ENCODE assay signal across 8 cellular contexts in genomic region chr22:20436309-20437252, GRCh38. TPM values are rescaled to one million over a fixed set of nuclear protein-coding genes. Genes with fewer than 3 reads are reported as not detected.
DNase-seq lines count a peak whose midpoint lies in the region; ATAC-seq and TF ChIP-seq lines count a peak whose summit lies in the region.

No MANE protein-coding gene starts in this region.

- peak overlapping the region; percentile 18 for H3K27ac ChIP-seq in RWPE2 (ENCODE audit: poor library complexity, severe bottlenecking)

- peaks cover 4% of the 10 kb centered on the region for H3K36me3 Mint-ChIP-seq in nephron progenitor cell (ENCODE audit: low read depth)

- no peaks in the 10 kb centered on the region for H3K4me1 ChIP-seq in RWPE2 (ENCODE audit: insufficient read depth, poor library complexity, severe bottlenecking)

- H3K27me3 Mint-ChIP-seq in nephron progenitor cell (ENCODE audit: low read depth, poor library complexity) = peaks cover 78% of the 10 kb centered on the region

- in situ Hi-C loops in GM13976 (cut with MboI; ENCODE audit: low sequenced_read_pairs, unreplicated experiment) = no loop called here

- H3K4me3 ChIP-seq in RWPE2 (ENCODE audit: severe bottlenecking) (peak overlapping the region; percentile 81), epithelial cell of proximal tubule (ENCODE audit: low read depth, low read length) (peak overlapping the region; percentile 44)

- no peaks in the 10 kb centered on the region for H3K9me3 Mint-ChIP-seq in nephron progenitor cell

- no peak overlapping the region for H3K27ac Mint-ChIP-seq in nephron progenitor cell

- peak overlapping the region; percentile 87 for H3K4me3 Mint-ChIP-seq in nephron progenitor cell

- peak; percentile 47 for ATAC-seq in RWPE2 (ENCODE audit: low read depth)
- ATAC-seq in GM18502 (IDR thresholded peaks at IDR 0.05; ENCODE audit: poor library complexity, unreplicated experiment) = no peak
- no peak for ATAC-seq in GM18505 (IDR thresholded peaks at IDR 0.05; ENCODE audit: unreplicated experiment)
- no peak for ATAC-seq in HG03378 (IDR thresholded peaks at IDR 0.05; ENCODE audit: unreplicated experiment)

- no peak for TF ChIP-seq CTCF in GM13976 (IDR thresholded peaks at IDR 0.05; ENCODE audit: borderline replicate concordance, control extremely low read depth, extremely low read depth, insufficient read depth, missing control alignments)
- no peak for TF ChIP-seq CTCF in RWPE2 (IDR thresholded peaks at IDR 0.05; ENCODE audit: poor library complexity, severe bottlenecking)
- no peak for TF ChIP-seq CTCF in epithelial cell of proximal tubule (conservative IDR thresholded peaks at IDR 0.05; ENCODE audit: low read depth, low read length)
- TF ChIP-seq CTCF in nephron progenitor cell (IDR thresholded peaks at IDR 0.05) = no peak

- peaks cover 36% of the 10 kb centered on the region for H3K4me1 Mint-ChIP-seq in nephron progenitor cell

- H3K27me3 ChIP-seq in RWPE2 (ENCODE audit: insufficient read depth, poor library complexity, severe bottlenecking) = no peaks in the 10 kb centered on the region

- no peaks in the 10 kb centered on the region for H3K36me3 ChIP-seq in RWPE2 (ENCODE audit: low read depth)

- no peak for TF ChIP-seq POLR2A in GM18505 (IDR thresholded peaks at IDR 0.05; ENCODE audit: borderline replicate concordance, extremely low read depth, insufficient read depth, insufficient read length)

- DNase-seq in GM13976 (ENCODE audit: low spot score) = peak; percentile 47
- peak; percentile 68 for DNase-seq in RWPE2 (ENCODE audit: low spot score)
- DNase-seq in epithelial cell of proximal tubule (ENCODE audit: low read depth) = no peak
- DNase-seq in nephron progenitor cell = peak; percentile 85
- no peak for DNase-seq in HUDEP-2 (lab: John Stamatoyannopoulos, UW; ENCODE audit: unreplicated experiment in 76 of 76)

- no peaks in the 10 kb centered on the region for H3K9me3 ChIP-seq in RWPE2 (ENCODE audit: severe bottlenecking)

RNA-seq across cellular contexts. Expression of gene SCARF2, which starts 1.0 kb away (rescaled TPM):
- total RNA-seq in epithelial cell of proximal tubule = 12.6 and 15.0 TPM in 2 replicates

RNA-seq across cellular contexts. Expression of gene ZNF74, which starts 42.6 kb away (rescaled TPM):
- 14.4 and 26.4 TPM in 2 replicates for total RNA-seq in epithelial cell of proximal tubule

RNA-seq across cellular contexts. Expression of gene KLHL22, which starts 59.0 kb away (rescaled TPM):
- 18.0 and 21.9 TPM in 2 replicates for total RNA-seq in epithelial cell of proximal tubule

Comparison
In these comparisons a context has a peak if more than half of its experiments do, and no peak if none do; other contexts are left out.
1. DNase-seq: peak in GM13976 (single experiment), RWPE2 (single experiment) and nephron progenitor cell (single experiment); none in epithelial cell of proximal tubule (single experiment) and HUDEP-2 (0 of 76).